11 cellular contexts compared by ENCODE assay signal in genomic region chr3:167453815-167454214, GRCh38. TPM values are rescaled to one million over a fixed set of nuclear protein-coding genes. Genes with fewer than 3 reads are reported as not detected.
"Had no signal": no experiment of that assay in that cellular context is flagged by ENCODE, and none has a peak within 500 bp of the region (broad histone marks: within the 10 kb centered on the region; RNA-seq: fewer than 3 reads in every experiment).

No MANE protein-coding gene starts in this region.

- H2AFZ ChIP-seq: GM23248 had no signal

- H3K9ac ChIP-seq: GM23248, KMS-11 had no signal

- H3K9me3 Mint-ChIP-seq: H9 had no signal

- FAIRE-seq: H1, H54 had no signal

- H3K27me3 Mint-ChIP-seq: IgD-negative memory B cell had no signal

- H3K4me2 ChIP-seq: KMS-11 had no signal

- H3K27ac Mint-ChIP-seq: IgD-negative memory B cell had no signal

- H3K4me3 Mint-ChIP-seq: H9, IgD-negative memory B cell had no signal

- H3K4me3 ChIP-seq: GM23248 had no signal

- H3K27ac ChIP-seq: GM23248, HL-60, KMS-11 had no signal

- H3K36me3 Mint-ChIP-seq: IgD-negative memory B cell had no signal

- DNase-seq: GM23248, H9, HCEC 1CT, Karpas-422, KBM-7 had no signal

RNA-seq across cellular contexts. Expression of gene SERPINI2, which starts 20.0 kb away (rescaled TPM):
- total RNA-seq: GM23248, HT1080 had no signal
- polyA plus RNA-seq: GM23248, H1, IgD-negative memory B cell had no signal
